Comparison of ENCODE assay signal across 14 cellular contexts in genomic region chr18:26327062-26327461, GRCh38.
"Had no signal": no experiment of that assay in that cellular context is flagged by ENCODE, and none has a peak within 500 bp of the region (broad histone marks: within the 10 kb centered on the region; RNA-seq: fewer than 3 reads in every experiment).

No MANE protein-coding gene starts in this region.

- H3K27me3 Mint-ChIP-seq: activated T-helper 17 cell treated with anti-CD3 and anti-CD28 coated beads, Interleukin-2, amount 50 U/mL, for 72 hours; stimulated activated naive B cell treated with anti-CD40 and anti-IgM and Interleukin-4, amounts not matched to agents 10 μg/mL and 1 μg/mL and 100 μg/mL, for 72 hours had no signal

- H3K9me3 ChIP-seq: body of pancreas, prostate gland, tibial nerve, vagina had no signal

- H3K27ac Mint-ChIP-seq: activated CD8-positive, alpha-beta T cell treated with anti-CD3 and anti-CD28 coated beads, Interleukin-2, amount 10 ng/mL, durations not matched to agents 7 days and 5 days; activated naive CD4-positive, alpha-beta T cell treated with anti-CD3 and anti-CD28 coated beads for 36 hours; activated T-helper 17 cell treated with anti-CD3 and anti-CD28 coated beads, Interleukin-2, amount 50 U/mL, for 72 hours; natural killer cell treated with Interleukin-12 subunit alpha and Interleukin-12 subunit beta and Interleukin-15 and Interleukin-18, amount 100 ng/mL, for 72 hours; stimulated activated naive B cell treated with anti-CD40 and anti-IgM and Interleukin-4, amounts not matched to agents 10 μg/mL and 1 μg/mL and 100 μg/mL, for 72 hours had no signal

- H3K9me3 Mint-ChIP-seq: activated naive CD4-positive, alpha-beta T cell treated with anti-CD3 and anti-CD28 coated beads for 36 hours; activated T-helper 17 cell treated with anti-CD3 and anti-CD28 coated beads, Interleukin-2, amount 50 U/mL, for 72 hours had no signal

- H3K4me3 ChIP-seq: body of pancreas, prostate gland, tibial nerve, vagina had no signal

- DNase-seq: activated CD8-positive, alpha-beta T cell treated with anti-CD3 and anti-CD28 coated beads, Interleukin-2, amount 10 ng/mL, durations not matched to agents 7 days and 5 days; activated naive CD4-positive, alpha-beta T cell treated with anti-CD3 and anti-CD28 coated beads for 36 hours; body of pancreas; dermis blood vessel endothelial cell; occipital lobe; stimulated activated CD4-positive, alpha-beta T cell treated with anti-CD3 and anti-CD28 coated beads, Interleukin-2, amount 100 ng/mL, for 24 hours; stimulated activated naive B cell treated with anti-CD40 and anti-IgM and Interleukin-4, amounts not matched to agents 10 μg/mL and 1 μg/mL and 100 μg/mL, for 72 hours; T-helper 2 cell had no signal

- H3K36me3 ChIP-seq: prostate gland had no signal

- H3K27ac ChIP-seq: body of pancreas, prostate gland, tibial nerve, vagina had no signal

- H3K27me3 ChIP-seq: body of pancreas, tibial nerve, vagina had no signal

- H3K4me1 ChIP-seq: body of pancreas, prostate gland, tibial nerve, vagina had no signal

- H3K4me3 Mint-ChIP-seq: activated CD8-positive, alpha-beta T cell treated with anti-CD3 and anti-CD28 coated beads, Interleukin-2, amount 10 ng/mL, durations not matched to agents 7 days and 5 days; activated naive CD4-positive, alpha-beta T cell treated with anti-CD3 and anti-CD28 coated beads for 36 hours; activated T-helper 17 cell treated with anti-CD3 and anti-CD28 coated beads, Interleukin-2, amount 50 U/mL, for 72 hours; natural killer cell treated with Interleukin-12 subunit alpha and Interleukin-12 subunit beta and Interleukin-15 and Interleukin-18, amount 100 ng/mL, for 72 hours; stimulated activated naive B cell treated with anti-CD40 and anti-IgM and Interleukin-4, amounts not matched to agents 10 μg/mL and 1 μg/mL and 100 μg/mL, for 72 hours had no signal

- H3K36me3 Mint-ChIP-seq: natural killer cell treated with Interleukin-12 subunit alpha and Interleukin-12 subunit beta and Interleukin-15 and Interleukin-18, amount 100 ng/mL, for 72 hours had no signal

- H3K4me1 Mint-ChIP-seq: activated T-helper 17 cell treated with anti-CD3 and anti-CD28 coated beads, Interleukin-2, amount 50 U/mL, for 72 hours; stimulated activated naive B cell treated with anti-CD40 and anti-IgM and Interleukin-4, amounts not matched to agents 10 μg/mL and 1 μg/mL and 100 μg/mL, for 72 hours had no signal

- ATAC-seq: activated CD8-positive, alpha-beta T cell treated with anti-CD3 and anti-CD28 coated beads, Interleukin-2, amount 10 ng/mL, durations not matched to agents 7 days and 5 days; activated T-helper 17 cell treated with anti-CD3 and anti-CD28 coated beads, Interleukin-2, amount 50 U/mL, for 72 hours; body of pancreas; natural killer cell treated with Interleukin-12 subunit alpha and Interleukin-12 subunit beta and Interleukin-15 and Interleukin-18, amount 100 ng/mL, for 72 hours; sciatic nerve; stimulated activated naive B cell treated with anti-CD40 and anti-IgM and Interleukin-4, amounts not matched to agents 10 μg/mL and 1 μg/mL and 100 μg/mL, for 72 hours had no signal
